31 cellular contexts compared by ENCODE assay signal in the genomic region with DNA sequence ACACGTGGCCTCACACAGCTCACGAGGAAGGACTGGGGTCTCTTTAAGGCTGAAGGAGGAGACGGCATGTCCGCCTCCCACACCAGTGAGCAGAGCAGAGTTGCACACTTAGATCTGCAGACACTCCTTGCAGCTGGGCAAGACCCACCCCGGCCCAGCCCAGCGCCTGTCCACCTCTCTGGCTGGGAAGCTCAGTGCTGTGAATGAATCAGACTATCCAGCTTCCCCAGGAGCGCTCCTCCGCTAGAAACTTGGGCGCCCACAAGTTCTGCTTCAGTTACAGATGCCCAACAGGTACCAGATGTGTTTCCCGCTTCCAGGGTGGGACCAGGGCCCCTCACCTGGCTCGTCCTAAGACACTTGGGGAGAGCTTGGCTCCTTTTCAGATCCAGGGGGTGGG.
"Had no signal": no experiment of that assay in that cellular context is flagged by ENCODE, and none has a peak within 500 bp of the region (broad histone marks: within the 10 kb centered on the region; RNA-seq: fewer than 3 reads in every experiment).

No MANE protein-coding gene starts in this region.

- ATAC-seq: activated CD4-positive, alpha-beta T cell treated with anti-CD3 and anti-CD28 coated beads for 36 hours; activated CD4-positive, CD25-positive, alpha-beta regulatory T cell treated with anti-CD3 and anti-CD28 coated beads, Interleukin-2, amount 50 U/mL, for 24 hours; activated CD8-positive, alpha-beta memory T cell treated with anti-CD3 and anti-CD28 coated beads, Interleukin-2, amount 10 ng/mL, durations not matched to agents 7 days and 5 days; activated CD8-positive, alpha-beta T cell treated with anti-CD3 and anti-CD28 coated beads, Interleukin-2, amount 10 ng/mL, durations not matched to agents 7 days and 5 days; activated naive CD8-positive, alpha-beta T cell treated with anti-CD3 and anti-CD28 coated beads, Interleukin-2, amount 50 U/mL, for 24 hours; body of pancreas; esophagus mucosa; foreskin keratinocyte; gastrocnemius medialis; T-cell had no signal

- H3K4me3 ChIP-seq: adrenal gland, body of pancreas, gastrocnemius medialis had no signal

- H3K4me1 ChIP-seq: adrenal gland, body of pancreas, foreskin keratinocyte had no signal

- H3K9me3 ChIP-seq: adrenal gland, body of pancreas, gastrocnemius medialis had no signal

- DNase-seq: activated B cell treated with CpG ODN at 0.5 μM for 24 hours; activated CD4-positive, alpha-beta memory T cell treated with anti-CD3 and anti-CD28 coated beads for 36 hours; activated CD4-positive, alpha-beta T cell treated with anti-CD3 and anti-CD28 coated beads for 36 hours; activated CD4-positive, alpha-beta T cell treated with anti-CD3 and anti-CD28 coated beads, Interleukin-2, amount 10 ng/mL, durations not matched to agents 24 days and 14 days; activated CD8-positive, alpha-beta memory T cell treated with anti-CD3 and anti-CD28 coated beads, Interleukin-2, amount 10 ng/mL, durations not matched to agents 7 days and 5 days; activated CD8-positive, alpha-beta memory T cell treated with anti-CD3 and anti-CD28 coated beads, Interleukin-2, amount 50 U/mL, for 4 hours; activated CD8-positive, alpha-beta T cell treated with anti-CD3 and anti-CD28 coated beads, Interleukin-2, amount 10 ng/mL, durations not matched to agents 7 days and 5 days; activated effector memory CD4-positive, alpha-beta T cell treated with anti-CD3 and anti-CD28 coated beads, Interleukin-2, amount 50 U/mL, for 16 hours; activated naive CD4-positive, alpha-beta T cell treated with anti-CD3 and anti-CD28 coated beads for 36 hours; activated naive CD8-positive, alpha-beta T cell treated with anti-CD3 and anti-CD28 coated beads for 36 hours; activated naive CD8-positive, alpha-beta T cell treated with anti-CD3 and anti-CD28 coated beads, Interleukin-2, amount 50 U/mL, for 24 hours; activated T-cell treated with anti-CD3 and anti-CD28 coated beads, Interleukin-2, amount 50 U/mL, for 1 hour; activated T-cell treated with anti-CD3 and anti-CD28 coated beads, Interleukin-2, amount 50 U/mL, for 48 hours; amygdala; aorta; body of pancreas; caudate nucleus; cortex of kidney; dermis blood vessel endothelial cell; effector memory CD4-positive, alpha-beta T cell; endodermal cell; foreskin keratinocyte; gastrocnemius medialis; glutamatergic neuron; SW 1271; T-cell; T1000; WERI-Rb-1 had no signal

- H3K27ac ChIP-seq: adrenal gland, body of pancreas, foreskin keratinocyte, gastrocnemius medialis, WERI-Rb-1 had no signal

- H3K27me3 ChIP-seq: adrenal gland, foreskin keratinocyte, gastrocnemius medialis had no signal

- H3K36me3 ChIP-seq: adrenal gland, gastrocnemius medialis, WERI-Rb-1 had no signal
